In the genomic region with DNA sequence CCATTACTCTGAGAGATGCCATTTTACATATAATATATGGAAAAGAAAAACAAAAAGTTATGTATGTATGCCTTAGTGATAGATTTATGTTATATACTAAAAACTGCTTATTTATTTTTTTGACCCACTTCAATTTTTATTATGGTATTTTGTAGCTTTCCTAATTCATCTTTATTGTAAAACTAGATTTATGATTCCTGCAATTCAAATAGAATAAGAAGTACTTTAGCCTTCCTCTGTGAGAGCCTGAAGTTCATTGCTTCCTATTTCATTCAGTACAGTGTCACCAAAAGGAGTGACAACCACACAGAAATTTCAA, we compare ENCODE assay signal across 16 cellular contexts.
"Had no signal": no experiment of that assay in that cellular context is flagged by ENCODE, and none has a peak within 500 bp of the region (broad histone marks: within the 10 kb centered on the region; RNA-seq: fewer than 3 reads in every experiment).

No MANE protein-coding gene starts in this region.

- H3K9me3 Mint-ChIP-seq: activated CD4-positive, alpha-beta T cell treated with anti-CD3 and anti-CD28 coated beads, Interleukin-2, amount 10 ng/mL, durations not matched to agents 24 days and 14 days; activated naive CD4-positive, alpha-beta T cell treated with anti-CD3 and anti-CD28 coated beads for 36 hours had no signal

- ATAC-seq: activated CD4-positive, CD25-positive, alpha-beta regulatory T cell treated with anti-CD3 and anti-CD28 coated beads, Interleukin-2, amount 50 U/mL, for 24 hours; activated T-cell treated with anti-CD3 and anti-CD28 coated beads, Interleukin-2, amount 50 U/mL, for 72 hours; stimulated activated naive CD8-positive, alpha-beta T cell treated with anti-CD3 and anti-CD28 coated beads, Interleukin-15, amount 100 ng/mL, for 72 hours had no signal

- H3K27me3 Mint-ChIP-seq: activated CD4-positive, alpha-beta memory T cell treated with anti-CD3 and anti-CD28 coated beads, Interleukin-2, amount 10 ng/mL, durations not matched to agents 7 days and 5 days; activated CD4-positive, alpha-beta T cell treated with anti-CD3 and anti-CD28 coated beads, Interleukin-2, amount 10 ng/mL, durations not matched to agents 24 days and 14 days; activated naive CD8-positive, alpha-beta T cell treated with anti-CD3 and anti-CD28 coated beads, Interleukin-2, amount 10 ng/mL, durations not matched to agents 7 days and 5 days; naive B cell; progenitor cell of endocrine pancreas; stimulated activated naive CD8-positive, alpha-beta T cell treated with anti-CD3 and anti-CD28 coated beads, Interleukin-15, amount 100 ng/mL, for 72 hours had no signal

- DNase-seq: activated CD4-positive, alpha-beta memory T cell treated with anti-CD3 and anti-CD28 coated beads, Interleukin-2, amount 10 ng/mL, durations not matched to agents 7 days and 5 days; activated CD4-positive, alpha-beta T cell treated with anti-CD3 and anti-CD28 coated beads, Interleukin-2, amount 10 ng/mL, durations not matched to agents 24 days and 14 days; activated effector memory CD4-positive, alpha-beta T cell treated with Interleukin-2 at 50 U/mL for 16 hours; activated naive CD4-positive, alpha-beta T cell treated with anti-CD3 and anti-CD28 coated beads for 36 hours; activated naive CD8-positive, alpha-beta T cell treated with anti-CD3 and anti-CD28 coated beads, Interleukin-2, amount 10 ng/mL, durations not matched to agents 7 days and 5 days; activated T-cell treated with anti-CD3 and anti-CD28 coated beads, Interleukin-2, amount 50 U/mL, for 72 hours; amniotic stem cell; cortex of kidney; hippocampal formation; naive B cell; stimulated activated CD4-positive, alpha-beta T cell treated with anti-CD3 and anti-CD28 coated beads, Interleukin-12 subunit alpha, Interleukin-12 subunit beta, amount 100 ng/mL, for 4 hours; stimulated activated naive CD8-positive, alpha-beta T cell treated with anti-CD3 and anti-CD28 coated beads, Interleukin-15, amount 100 ng/mL, for 72 hours; tibial artery had no signal

- H3K9me3 ChIP-seq: tibial artery had no signal

- H3K27ac ChIP-seq: tibial artery, VCaP had no signal

- H3K4me3 ChIP-seq: tibial artery had no signal

- H3K27ac Mint-ChIP-seq: activated CD4-positive, alpha-beta memory T cell treated with anti-CD3 and anti-CD28 coated beads, Interleukin-2, amount 10 ng/mL, durations not matched to agents 7 days and 5 days; activated CD4-positive, alpha-beta T cell treated with anti-CD3 and anti-CD28 coated beads, Interleukin-2, amount 10 ng/mL, durations not matched to agents 24 days and 14 days; activated naive CD4-positive, alpha-beta T cell treated with anti-CD3 and anti-CD28 coated beads for 36 hours; activated naive CD8-positive, alpha-beta T cell treated with anti-CD3 and anti-CD28 coated beads, Interleukin-2, amount 10 ng/mL, durations not matched to agents 7 days and 5 days; activated T-cell treated with anti-CD3 and anti-CD28 coated beads, Interleukin-2, amount 50 U/mL, for 72 hours; naive B cell; progenitor cell of endocrine pancreas; stimulated activated naive CD8-positive, alpha-beta T cell treated with anti-CD3 and anti-CD28 coated beads, Interleukin-15, amount 100 ng/mL, for 72 hours had no signal

- H3K4me1 Mint-ChIP-seq: activated CD4-positive, alpha-beta memory T cell treated with anti-CD3 and anti-CD28 coated beads, Interleukin-2, amount 10 ng/mL, durations not matched to agents 7 days and 5 days; activated naive CD8-positive, alpha-beta T cell treated with anti-CD3 and anti-CD28 coated beads, Interleukin-2, amount 10 ng/mL, durations not matched to agents 7 days and 5 days; naive B cell; stimulated activated naive CD8-positive, alpha-beta T cell treated with anti-CD3 and anti-CD28 coated beads, Interleukin-15, amount 100 ng/mL, for 72 hours had no signal

- H3K27me3 ChIP-seq: tibial artery had no signal

- H3K4me3 Mint-ChIP-seq: activated CD4-positive, alpha-beta memory T cell treated with anti-CD3 and anti-CD28 coated beads, Interleukin-2, amount 10 ng/mL, durations not matched to agents 7 days and 5 days; activated CD4-positive, alpha-beta T cell treated with anti-CD3 and anti-CD28 coated beads, Interleukin-2, amount 10 ng/mL, durations not matched to agents 24 days and 14 days; activated naive CD4-positive, alpha-beta T cell treated with anti-CD3 and anti-CD28 coated beads for 36 hours; activated naive CD8-positive, alpha-beta T cell treated with anti-CD3 and anti-CD28 coated beads, Interleukin-2, amount 10 ng/mL, durations not matched to agents 7 days and 5 days; activated T-cell treated with anti-CD3 and anti-CD28 coated beads, Interleukin-2, amount 50 U/mL, for 72 hours; naive B cell; stimulated activated naive CD8-positive, alpha-beta T cell treated with anti-CD3 and anti-CD28 coated beads, Interleukin-15, amount 100 ng/mL, for 72 hours had no signal
